Comparison of ENCODE assay signal across 8 cellular contexts in genomic region chr16:67546761-67547422, GRCh38. TPM values are rescaled to one million over a fixed set of nuclear protein-coding genes. Genes with fewer than 3 reads are reported as not detected.
DNase-seq lines count a peak whose midpoint lies in the region; ATAC-seq and TF ChIP-seq lines count a peak whose summit lies in the region.

No MANE protein-coding gene starts in this region.

- H3K27me3 Mint-ChIP-seq in activated naive CD8-positive, alpha-beta T cell, result no peaks in the 10 kb centered on the region

- H3K27ac ChIP-seq in vagina, result peak overlapping the region; percentile 59

- TF ChIP-seq CTCF in vagina (IDR thresholded peaks at IDR 0.05), result peak; percentile 67 to 84 (median 76)

- H3K4me1 ChIP-seq in vagina, result peaks cover 52% of the 10 kb centered on the region

- H3K4me3 Mint-ChIP-seq in activated naive CD8-positive, alpha-beta T cell, result peak overlapping the region; percentile 23

- DNase-seq in DMS79 (lab: John Stamatoyannopoulos, UW) (peak; percentile 28), SK-MEL-5 (ENCODE audit: low read depth, low spot score) (peak; percentile 76), Right ventricle myocardium inferior (ENCODE audit: missing footprints) (peak; percentile 87), posterior cingulate gyrus (peak in 7 of 10 donors; percentile 72 to 96 (median 77)), vagina (ENCODE audit: extremely low spot score in 2 of 2) (no peak), cortex of kidney (lab: John Stamatoyannopoulos, UW) (no peak)

- in situ Hi-C loops in SK-MEL-5 (cut with HindIII; ENCODE audit: low pct_unique_long_range_greater_than_20kb, low sequenced_read_pairs), result no loop called here

- intact Hi-C loops in Right ventricle myocardium inferior (cut with DNase I), result loop anchor here (2.0 kb wide), 1 partner anchor 16 kb away; the partner anchor contains the start of gene CTCF
- intact Hi-C loops in posterior cingulate gyrus (cut with DNase I), result no loop called here
- intact Hi-C loops in vagina (cut with DNase I), result no loop called here

- H3K4me3 ChIP-seq in vagina, result no peak overlapping the region

- no peaks in the 10 kb centered on the region for H3K9me3 ChIP-seq in vagina

- TF ChIP-seq POLR2A in vagina (IDR thresholded peaks at IDR 0.05), result no peak

- H3K9me3 Mint-ChIP-seq in activated naive CD8-positive, alpha-beta T cell (ENCODE audit: low read depth), result no peaks in the 10 kb centered on the region

- peak overlapping the region; percentile 87 for H3K27ac Mint-ChIP-seq in activated naive CD8-positive, alpha-beta T cell

- peaks cover 0 to 45% of the 10 kb centered on the region in 2 donors for H3K36me3 ChIP-seq in vagina

- ATAC-seq in HG03108 (IDR thresholded peaks at IDR 0.05; ENCODE audit: unreplicated experiment) (peak; percentile 36), Right ventricle myocardium inferior (peak; percentile 69)

- H3K36me3 Mint-ChIP-seq in activated naive CD8-positive, alpha-beta T cell, result peaks cover 3% of the 10 kb centered on the region

- no peaks in the 10 kb centered on the region for H3K27me3 ChIP-seq in vagina

- peaks cover 39% of the 10 kb centered on the region for H3K4me1 Mint-ChIP-seq in activated naive CD8-positive, alpha-beta T cell (ENCODE audit: low read depth)

RNA-seq across cellular contexts. Expression of gene CTCF, which starts 15.4 kb away (rescaled TPM):
- total RNA-seq in SK-MEL-5 (2014; rRNA removed; shearing (Covaris generic)), result 25.9 and 26.4 TPM in 2 replicates
- 31.7 and 39.3 TPM in 2 replicates for polyA plus RNA-seq in SK-MEL-5 (2015; cell fraction: cytosol; rRNA removed)
- polyA plus RNA-seq in SK-MEL-5 (2015; cell fraction: nucleus; rRNA removed), result 16.9 and 20.4 TPM in 2 replicates
- total RNA-seq in Right ventricle myocardium inferior (28.2 TPM), vagina (43.2 TPM)

RNA-seq across cellular contexts. Expression of gene RIPOR1, which starts 18.3 kb away (rescaled TPM):
- total RNA-seq in SK-MEL-5 (2014; rRNA removed; shearing (Covaris generic)), result 3.6 and 9.4 TPM in 2 replicates
- 20.5 and 26.5 TPM in 2 replicates for polyA plus RNA-seq in SK-MEL-5 (2015; cell fraction: cytosol; rRNA removed)
- 39.2 and 54.5 TPM in 2 replicates for polyA plus RNA-seq in SK-MEL-5 (2015; cell fraction: nucleus; rRNA removed)
- total RNA-seq in Right ventricle myocardium inferior, result 68.4 TPM
- 54.8 TPM for total RNA-seq in vagina

Comparison
In these comparisons a context has a peak if more than half of its experiments do, and no peak if none do; other contexts are left out.
1. DNase-seq: peak in DMS79 (single experiment), SK-MEL-5 (single experiment), Right ventricle myocardium inferior (single experiment) and posterior cingulate gyrus (7 of 10); none in vagina (0 of 2) and cortex of kidney (single experiment).